In the genomic region with DNA sequence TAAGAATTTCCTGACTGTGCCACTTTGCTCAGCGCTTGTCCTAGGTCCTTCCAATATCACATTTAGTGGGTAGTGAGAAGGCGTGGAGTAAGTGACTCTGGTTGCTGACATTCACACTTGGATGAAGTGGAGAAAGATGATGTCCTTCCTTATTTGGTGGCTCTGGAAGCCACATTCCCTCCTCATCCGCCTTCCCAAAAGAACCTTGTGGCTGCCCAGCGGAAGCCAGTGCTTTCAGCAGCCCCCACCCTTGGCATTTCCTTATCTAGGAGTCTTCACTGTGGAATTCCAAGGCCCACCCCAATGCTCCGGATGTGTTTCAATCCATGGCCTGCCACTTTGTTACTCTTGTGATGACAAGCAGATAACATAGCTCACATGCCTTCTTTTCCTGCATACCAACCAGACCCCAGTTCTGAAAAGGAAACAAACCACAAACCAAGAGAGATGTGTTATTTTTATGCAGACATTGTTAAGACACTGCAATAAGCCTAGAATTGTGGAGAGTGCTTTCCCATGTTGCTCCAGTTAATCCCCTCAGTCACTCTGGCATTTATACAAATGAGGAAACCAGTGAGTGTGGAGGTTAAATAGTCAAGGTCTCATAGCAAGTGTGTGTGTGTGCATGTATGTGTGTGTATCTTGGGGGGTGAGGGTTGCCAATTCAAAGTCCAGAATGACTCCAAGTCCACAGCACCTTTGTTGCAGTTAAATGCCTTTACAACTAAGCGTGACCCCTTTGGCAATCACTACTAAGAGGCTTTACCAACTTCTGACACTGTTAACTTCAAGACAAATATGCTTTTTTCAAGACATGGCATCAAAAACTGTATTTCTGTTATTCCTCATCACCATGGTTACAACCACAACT, we compare ENCODE assay signal across 1 cellular context.
TF ChIP-seq lines count a peak whose summit lies in the region.

No MANE protein-coding gene starts in this region.

TF ChIP-seq in SK-N-SH, 30 proteins besides CTCF, POLR2A, EP300 and RAD21 (continued from another document):
- TF ChIP-seq, protein P1, sequence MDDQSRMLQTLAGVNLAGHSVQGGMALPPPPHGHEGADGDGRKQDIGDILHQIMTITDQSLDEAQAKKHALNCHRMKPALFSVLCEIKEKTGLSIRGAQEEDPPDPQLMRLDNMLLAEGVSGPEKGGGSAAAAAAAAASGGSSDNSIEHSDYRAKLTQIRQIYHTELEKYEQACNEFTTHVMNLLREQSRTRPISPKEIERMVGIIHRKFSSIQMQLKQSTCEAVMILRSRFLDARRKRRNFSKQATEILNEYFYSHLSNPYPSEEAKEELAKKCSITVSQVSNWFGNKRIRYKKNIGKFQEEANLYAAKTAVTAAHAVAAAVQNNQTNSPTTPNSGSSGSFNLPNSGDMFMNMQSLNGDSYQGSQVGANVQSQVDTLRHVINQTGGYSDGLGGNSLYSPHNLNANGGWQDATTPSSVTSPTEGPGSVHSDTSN (IDR thresholded peaks at IDR 0.05) = peak; percentile 97
- no peak for TF ChIP-seq EZH2phosphoT487 (IDR thresholded peaks at IDR 0.05; ENCODE audit: borderline replicate concordance, low read depth)
- TF ChIP-seq TAF1 (IDR thresholded peaks at IDR 0.05; ENCODE audit: borderline replicate concordance, low read depth, low read length) = peak; percentile 56; the same call in 1 of the 2 replicates
- TF ChIP-seq, protein P2, sequence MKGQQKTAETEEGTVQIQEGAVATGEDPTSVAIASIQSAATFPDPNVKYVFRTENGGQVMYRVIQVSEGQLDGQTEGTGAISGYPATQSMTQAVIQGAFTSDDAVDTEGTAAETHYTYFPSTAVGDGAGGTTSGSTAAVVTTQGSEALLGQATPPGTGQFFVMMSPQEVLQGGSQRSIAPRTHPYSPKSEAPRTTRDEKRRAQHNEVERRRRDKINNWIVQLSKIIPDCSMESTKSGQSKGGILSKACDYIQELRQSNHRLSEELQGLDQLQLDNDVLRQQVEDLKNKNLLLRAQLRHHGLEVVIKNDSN (IDR thresholded peaks at IDR 0.05; ENCODE audit: borderline replicate concordance, low read depth) = no peak
- peak; percentile 94 for TF ChIP-seq NFIC (IDR thresholded peaks at IDR 0.05; ENCODE audit: borderline replicate concordance)
- TF ChIP-seq FOXJ3 (CRISPR knock-in tag; IDR thresholded peaks at IDR 0.05) = no peak
- TF ChIP-seq MEF2A (IDR thresholded peaks at IDR 0.05; ENCODE audit: borderline replicate concordance, low read depth) = peak; percentile 88
- peak; percentile 98 for TF ChIP-seq JUND (IDR thresholded peaks at IDR 0.05)
- TF ChIP-seq FOXM1 (IDR thresholded peaks at IDR 0.05; ENCODE audit: low read depth) = peak; percentile 97
- TF ChIP-seq SIN3A (IDR thresholded peaks at IDR 0.05; ENCODE audit: borderline replicate concordance, low read depth, low read length) = peak; percentile 89; the same call in 1 of the 2 replicates
- no peak for TF ChIP-seq SMC3 (IDR thresholded peaks at IDR 0.05; ENCODE audit: low read depth, low read length)
- TF ChIP-seq, protein P3, sequence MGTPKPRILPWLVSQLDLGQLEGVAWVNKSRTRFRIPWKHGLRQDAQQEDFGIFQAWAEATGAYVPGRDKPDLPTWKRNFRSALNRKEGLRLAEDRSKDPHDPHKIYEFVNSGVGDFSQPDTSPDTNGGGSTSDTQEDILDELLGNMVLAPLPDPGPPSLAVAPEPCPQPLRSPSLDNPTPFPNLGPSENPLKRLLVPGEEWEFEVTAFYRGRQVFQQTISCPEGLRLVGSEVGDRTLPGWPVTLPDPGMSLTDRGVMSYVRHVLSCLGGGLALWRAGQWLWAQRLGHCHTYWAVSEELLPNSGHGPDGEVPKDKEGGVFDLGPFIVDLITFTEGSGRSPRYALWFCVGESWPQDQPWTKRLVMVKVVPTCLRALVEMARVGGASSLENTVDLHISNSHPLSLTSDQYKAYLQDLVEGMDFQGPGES (IDR thresholded peaks at IDR 0.05; ENCODE audit: low read depth, low read length) = no peak
- TF ChIP-seq, protein P4, sequence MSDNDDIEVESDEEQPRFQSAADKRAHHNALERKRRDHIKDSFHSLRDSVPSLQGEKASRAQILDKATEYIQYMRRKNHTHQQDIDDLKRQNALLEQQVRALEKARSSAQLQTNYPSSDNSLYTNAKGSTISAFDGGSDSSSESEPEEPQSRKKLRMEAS (IDR thresholded peaks at IDR 0.05; ENCODE audit: low read depth) = peak; percentile 65
- TF ChIP-seq, protein P5, sequence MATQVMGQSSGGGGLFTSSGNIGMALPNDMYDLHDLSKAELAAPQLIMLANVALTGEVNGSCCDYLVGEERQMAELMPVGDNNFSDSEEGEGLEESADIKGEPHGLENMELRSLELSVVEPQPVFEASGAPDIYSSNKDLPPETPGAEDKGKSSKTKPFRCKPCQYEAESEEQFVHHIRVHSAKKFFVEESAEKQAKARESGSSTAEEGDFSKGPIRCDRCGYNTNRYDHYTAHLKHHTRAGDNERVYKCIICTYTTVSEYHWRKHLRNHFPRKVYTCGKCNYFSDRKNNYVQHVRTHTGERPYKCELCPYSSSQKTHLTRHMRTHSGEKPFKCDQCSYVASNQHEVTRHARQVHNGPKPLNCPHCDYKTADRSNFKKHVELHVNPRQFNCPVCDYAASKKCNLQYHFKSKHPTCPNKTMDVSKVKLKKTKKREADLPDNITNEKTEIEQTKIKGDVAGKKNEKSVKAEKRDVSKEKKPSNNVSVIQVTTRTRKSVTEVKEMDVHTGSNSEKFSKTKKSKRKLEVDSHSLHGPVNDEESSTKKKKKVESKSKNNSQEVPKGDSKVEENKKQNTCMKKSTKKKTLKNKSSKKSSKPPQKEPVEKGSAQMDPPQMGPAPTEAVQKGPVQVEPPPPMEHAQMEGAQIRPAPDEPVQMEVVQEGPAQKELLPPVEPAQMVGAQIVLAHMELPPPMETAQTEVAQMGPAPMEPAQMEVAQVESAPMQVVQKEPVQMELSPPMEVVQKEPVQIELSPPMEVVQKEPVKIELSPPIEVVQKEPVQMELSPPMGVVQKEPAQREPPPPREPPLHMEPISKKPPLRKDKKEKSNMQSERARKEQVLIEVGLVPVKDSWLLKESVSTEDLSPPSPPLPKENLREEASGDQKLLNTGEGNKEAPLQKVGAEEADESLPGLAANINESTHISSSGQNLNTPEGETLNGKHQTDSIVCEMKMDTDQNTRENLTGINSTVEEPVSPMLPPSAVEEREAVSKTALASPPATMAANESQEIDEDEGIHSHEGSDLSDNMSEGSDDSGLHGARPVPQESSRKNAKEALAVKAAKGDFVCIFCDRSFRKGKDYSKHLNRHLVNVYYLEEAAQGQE (IDR thresholded peaks at IDR 0.05; ENCODE audit: low read depth, low read length) = peak; percentile 81
- TF ChIP-seq, protein P6, sequence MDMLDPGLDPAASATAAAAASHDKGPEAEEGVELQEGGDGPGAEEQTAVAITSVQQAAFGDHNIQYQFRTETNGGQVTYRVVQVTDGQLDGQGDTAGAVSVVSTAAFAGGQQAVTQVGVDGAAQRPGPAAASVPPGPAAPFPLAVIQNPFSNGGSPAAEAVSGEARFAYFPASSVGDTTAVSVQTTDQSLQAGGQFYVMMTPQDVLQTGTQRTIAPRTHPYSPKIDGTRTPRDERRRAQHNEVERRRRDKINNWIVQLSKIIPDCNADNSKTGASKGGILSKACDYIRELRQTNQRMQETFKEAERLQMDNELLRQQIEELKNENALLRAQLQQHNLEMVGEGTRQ (IDR thresholded peaks at IDR 0.05; ENCODE audit: borderline replicate concordance, low read depth, low read length) = no peak
- TF ChIP-seq FOSL2 (IDR thresholded peaks at IDR 0.05; ENCODE audit: borderline replicate concordance, low read depth) = peak; percentile 74
- no peak for TF ChIP-seq RCOR1 (IDR thresholded peaks at IDR 0.05; ENCODE audit: low read length)
- TF ChIP-seq POLR2AphosphoS5 (IDR thresholded peaks at IDR 0.05; ENCODE audit: low read depth, low read length) = peak; percentile 94
- TF ChIP-seq RXRA (IDR thresholded peaks at IDR 0.05; ENCODE audit: borderline replicate concordance, low read depth) = peak; percentile 93
- TF ChIP-seq GATA2 (CRISPR knock-in tag; IDR thresholded peaks at IDR 0.05) = no peak
- TF ChIP-seq CHD2 (IDR thresholded peaks at IDR 0.05; ENCODE audit: low read length, partially characterized antibody) = peak; percentile 18
